ENCODE assay signal across 31 cellular contexts in the genomic region with DNA sequence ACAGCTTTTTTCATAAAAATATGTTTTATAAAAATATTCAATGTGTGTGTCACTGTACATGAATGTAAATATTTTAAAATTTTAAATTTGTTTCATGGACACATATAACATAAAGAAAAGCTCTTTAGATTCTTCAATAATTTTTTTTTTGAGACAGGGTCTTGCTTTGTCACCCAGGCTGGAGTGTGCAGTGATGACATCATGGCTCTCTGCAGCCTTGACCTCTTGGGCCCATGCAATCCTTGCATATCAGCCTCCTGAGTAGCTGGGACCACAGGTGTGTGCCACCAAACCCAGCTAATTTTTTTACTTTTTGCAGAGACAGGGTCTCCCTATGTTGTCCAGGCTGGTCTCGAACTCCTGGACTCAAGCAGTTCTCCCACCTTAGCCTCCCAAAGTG.
"Had no signal": no experiment of that assay in that cellular context is flagged by ENCODE, and none has a peak within 500 bp of the region (broad histone marks: within the 10 kb centered on the region; RNA-seq: fewer than 3 reads in every experiment).

No MANE protein-coding gene starts in this region.

- H3K27me3 ChIP-seq: SJCRH30 had no signal

- H3K9me3 ChIP-seq: SJCRH30 had no signal

- H3K4me2 ChIP-seq: PC-9 had no signal

- H2AFZ ChIP-seq: PC-9 had no signal

- H3K27ac ChIP-seq: PC-9, RWPE1, SJCRH30, SK-N-MC had no signal

- DNase-seq: Karpas-422, MM.1S, MV-4-11, NCI-H1092, NCI-H1105, NCI-H1417 treated with DMSO at 0.1 percent for 48 hours, NCI-H1436 treated with DMSO at 0.1 percent for 48 hours, NCI-H1694 treated with DMSO at 0.1 percent for 48 hours, NCI-H187 treated with DMSO at 0.1 percent for 48 hours, NCI-H2029, NCI-H2081, NCI-H2171, NCI-H226, NCI-H446 treated with DMSO at 0.1 percent for 48 hours, NCI-H510A, NCI-H524, NCI-H526, NCI-H69, NCI-H748 treated with DMSO at 0.1 percent for 48 hours, NCI-H82, PC-9, SHP77, SIG-M5, SJCRH30, T-cell had no signal

- H3K4me1 ChIP-seq: SJCRH30 had no signal

- ATAC-seq: Panc1, Right ventricle myocardium inferior, SK-N-SH treated with all-trans-retinoic acid at 6 μM for 48 hours, T-cell had no signal

- H3K4me3 ChIP-seq: PC-9, SJCRH30, SK-N-MC had no signal

- FAIRE-seq: RCC 7860 had no signal
